24 cellular contexts compared by ENCODE assay signal in genomic region chr15:77518458-77518857, GRCh38.
"Had no signal": no experiment of that assay in that cellular context is flagged by ENCODE, and none has a peak within 500 bp of the region (broad histone marks: within the 10 kb centered on the region; RNA-seq: fewer than 3 reads in every experiment).

No MANE protein-coding gene starts in this region.

- H3K27me3 ChIP-seq: adrenal gland, MG63 had no signal

- H3K36me3 ChIP-seq: adrenal gland, MG63 had no signal

- H3K9me3 ChIP-seq: adrenal gland, MG63 had no signal

- DNase-seq: activated CD4-positive, alpha-beta memory T cell treated with anti-CD3 and anti-CD28 coated beads, Interleukin-2, amount 10 ng/mL, durations not matched to agents 7 days and 5 days; activated CD4-positive, alpha-beta T cell treated with anti-CD3 and anti-CD28 coated beads for 36 hours; activated CD4-positive, alpha-beta T cell treated with anti-CD3 and anti-CD28 coated beads, Interleukin-2, amount 50 U/mL, for 1 hour; activated naive CD4-positive, alpha-beta T cell treated with anti-CD3 and anti-CD28 coated beads, Interleukin-2, amount 50 U/mL, for 16 hours; activated naive CD8-positive, alpha-beta T cell treated with anti-CD3 and anti-CD28 coated beads, Interleukin-2, amount 10 ng/mL, durations not matched to agents 7 days and 5 days; activated T-cell treated with anti-CD3 and anti-CD28 coated beads for 4 hours; activated T-cell treated with anti-CD3 and anti-CD28 coated beads, Interleukin-2, amount 50 U/mL, for 48 hours; adrenal gland; anterior cingulate cortex; MG63; NCI-H1105; NCI-H1436 treated with DMSO at 0.1 percent for 48 hours; NCI-H187; NCI-H2081; NCI-H510A treated with DMSO at 0.1 percent for 48 hours; NK-92 treated with Interleukin-12 subunit alpha and Interleukin-12 subunit beta, amount 100 ng/mL, for 24 hours; OCI-M1; RPMI8226; T-helper 1 cell had no signal

- H3K27ac ChIP-seq: adrenal gland, SK-N-MC, VCaP had no signal

- H3K4me1 ChIP-seq: adrenal gland had no signal

- H3K4me3 ChIP-seq: adrenal gland, MG63, SK-N-MC had no signal

- ATAC-seq: activated CD4-positive, alpha-beta T cell treated with anti-CD3 and anti-CD28 coated beads for 36 hours; activated T-helper 17 cell treated with anti-CD3 and anti-CD28 coated beads, Interleukin-2, amount 50 U/mL, for 72 hours; Panc1; Right ventricle myocardium inferior had no signal
